Comparison of ENCODE assay signal across 8 cellular contexts in the genomic region with DNA sequence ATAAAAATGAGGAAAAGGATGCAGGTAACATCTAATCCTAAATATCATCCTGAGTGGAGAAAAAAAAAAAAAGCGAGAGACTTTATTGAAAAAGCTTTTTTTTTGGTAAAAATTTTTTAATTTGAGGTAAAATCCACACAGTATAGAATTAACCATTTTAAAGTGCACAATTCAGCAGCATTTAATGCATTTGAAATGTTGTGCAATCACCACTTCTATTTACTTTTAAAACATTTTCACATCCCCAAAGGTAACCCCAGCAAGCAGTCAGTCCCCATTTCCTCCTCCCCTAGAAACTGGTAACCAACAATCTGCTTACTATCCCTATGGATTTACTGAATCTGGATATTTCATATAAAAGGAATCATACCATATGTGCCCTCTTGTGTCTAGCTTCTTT.
"Had no signal": no experiment of that assay in that cellular context is flagged by ENCODE, and none has a peak within 500 bp of the region (broad histone marks: within the 10 kb centered on the region; RNA-seq: fewer than 3 reads in every experiment).

No MANE protein-coding gene starts in this region.

- H3K4me3 ChIP-seq: GM12878 had no signal

- DNase-seq: GDM1, GF-D8 had no signal

- FAIRE-seq: G401.6, GM12878, GM12891, GM12892, GM18507, GM19239 had no signal

- ATAC-seq: GM12878 had no signal
